28 cellular contexts compared by ENCODE assay signal in the genomic region with DNA sequence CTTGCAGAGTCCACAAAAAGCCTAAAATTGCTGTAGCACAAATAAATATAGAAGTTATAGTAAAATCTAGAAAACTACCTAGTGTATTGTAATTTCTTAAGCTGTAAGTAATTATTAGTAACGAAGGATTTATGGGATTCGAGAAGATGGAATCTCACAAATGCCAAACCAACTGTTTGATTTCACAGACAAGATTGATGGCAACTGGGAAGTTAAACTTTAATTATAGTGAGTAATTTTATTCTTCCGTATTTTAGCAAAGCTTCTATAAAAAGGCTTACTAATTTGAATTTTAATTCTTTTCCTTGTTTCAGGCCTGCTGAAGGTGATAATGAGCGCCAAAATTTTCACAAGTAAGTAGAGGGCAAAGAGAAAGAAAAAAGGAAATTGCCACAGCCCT.
"Had no signal": no experiment of that assay in that cellular context is flagged by ENCODE, and none has a peak within 500 bp of the region (broad histone marks: within the 10 kb centered on the region; RNA-seq: fewer than 3 reads in every experiment).

No MANE protein-coding gene starts in this region.

- FAIRE-seq: keratinocyte, pancreas, urothelium cell line had no signal

- H3K4me1 ChIP-seq: prostate gland, suprapubic skin, upper lobe of right lung had no signal

- H3K27ac ChIP-seq: left ventricle myocardium inferior, prostate gland, skin epidermis, suprapubic skin, thoracic aorta, tibial artery, upper lobe of right lung had no signal

- DNase-seq: hippocampal formation; left ventricle myocardium inferior; midbrain; mucosa of descending colon; naive thymus-derived CD4-positive, alpha-beta T cell; nucleus accumbens; pancreas; posterior cingulate gyrus; retina; right cardiac atrium; stimulated activated CD4-positive, alpha-beta T cell treated with anti-CD3 and anti-CD28 coated beads, Interleukin-12 subunit alpha, Interleukin-12 subunit beta, amount 100 ng/mL, for 4 hours; stimulated activated CD4-positive, alpha-beta T cell treated with anti-CD3 and anti-CD28 coated beads, Interleukin-15, amount 100 ng/mL, for 24 hours; stimulated activated CD4-positive, alpha-beta T cell treated with anti-CD3 and anti-CD28 coated beads, Interleukin-2, amount 100 ng/mL, for 24 hours; stimulated activated CD4-positive, alpha-beta T cell treated with anti-CD3 and anti-CD28 coated beads, Interleukin-4, amount 100 ng/mL, for 1 hour; stimulated activated naive CD4-positive, alpha-beta T cell; tibial artery; trophoblast cell; upper lobe of right lung had no signal

- H3K4me3 ChIP-seq: left ventricle myocardium inferior, lung, mucosa of descending colon, pancreas, prostate gland, skin epidermis, suprapubic skin, thoracic aorta, tibial artery, upper lobe of right lung had no signal

- ATAC-seq: mucosa of descending colon; naive thymus-derived CD4-positive, alpha-beta T cell; natural killer cell treated with Interleukin-12 subunit alpha and Interleukin-12 subunit beta and Interleukin-15 and Interleukin-18, amount 100 ng/mL, for 72 hours; pancreas; right cardiac atrium; sciatic nerve; stimulated activated effector memory CD8-positive, alpha-beta T cell treated with anti-CD3 and anti-CD28 coated beads, Interleukin-12 subunit alpha, Interleukin-12 subunit beta, amount 100 ng/mL, for 72 hours; upper lobe of right lung had no signal

- H3K36me3 ChIP-seq: left ventricle myocardium inferior, pancreas, prostate gland, suprapubic skin, thoracic aorta, tibial artery, upper lobe of right lung had no signal

- H3K9me3 ChIP-seq: left ventricle myocardium inferior, mucosa of descending colon, pancreas, prostate gland, suprapubic skin, thoracic aorta, tibial artery, upper lobe of right lung had no signal

- H3K27me3 ChIP-seq: pancreas, suprapubic skin, tibial artery had no signal
